ENCODE assay signal across 1 cellular context in the genomic region with DNA sequence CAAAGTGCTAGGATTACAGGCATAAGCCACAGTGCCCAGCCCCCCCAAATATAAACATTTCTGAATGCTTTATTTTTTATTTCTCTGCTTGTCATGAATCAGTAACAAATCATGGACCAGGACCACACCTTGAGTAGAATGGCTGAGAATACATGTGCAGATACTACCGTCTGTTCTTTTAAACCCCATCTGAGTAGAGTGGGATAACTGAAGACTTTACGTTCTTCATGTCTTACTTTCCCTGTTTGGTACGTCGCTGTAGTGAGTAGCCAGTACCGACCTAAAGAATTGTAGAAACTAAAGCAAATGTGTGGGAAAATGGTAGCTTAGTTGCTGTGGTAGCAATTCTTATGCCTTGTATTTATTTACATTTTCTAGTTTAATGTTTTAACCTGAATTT.
TF ChIP-seq lines count a peak whose summit lies in the region.

No MANE protein-coding gene starts in this region.

TF ChIP-seq in HepG2, 621 proteins besides CTCF, POLR2A, EP300 and RAD21:
- TF ChIP-seq ETS1 (CRISPR knock-in tag; IDR thresholded peaks at IDR 0.05) (no peak), RBM22 (optimal IDR thresholded peaks at IDR 0.05; ENCODE audit: low read length) (peak; percentile 75), ATF6 (CRISPR knock-in tag; conservative IDR thresholded peaks at IDR 0.05) (no peak), MAX (IDR thresholded peaks at IDR 0.05) (no peak), NCOA1 (CRISPR knock-in tag; IDR thresholded peaks at IDR 0.05) (no peak), SALL2 (CRISPR knock-in tag; IDR thresholded peaks at IDR 0.05) (no peak), HDAC1 (CRISPR knock-in tag; IDR thresholded peaks at IDR 0.05) (no peak), HNRNPUL1 (IDR thresholded peaks at IDR 0.05; ENCODE audit: low read depth, low read length) (no peak)
